ENCODE assay signal across 1 cellular context in the genomic region with DNA sequence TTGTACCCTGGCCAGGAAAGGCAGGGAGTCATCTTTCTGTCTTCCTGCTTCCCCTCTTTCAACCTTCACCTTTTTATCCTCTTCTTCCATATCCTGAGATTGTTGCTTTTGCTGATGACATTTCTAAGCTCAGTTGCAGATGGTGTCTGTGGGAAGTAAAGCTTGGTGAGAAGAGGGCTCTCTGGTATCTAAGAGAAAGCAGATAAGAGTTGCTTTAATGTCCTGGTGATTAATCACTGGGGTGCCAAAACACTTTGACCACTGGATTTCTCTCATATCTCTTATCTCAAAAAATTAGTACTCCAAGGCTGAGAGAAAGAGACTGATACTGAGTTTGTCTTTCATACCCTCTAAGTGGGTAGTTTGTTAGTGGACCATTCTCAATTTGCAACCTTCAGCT.
TF ChIP-seq lines count a peak whose summit lies in the region.

No MANE protein-coding gene starts in this region.

TF ChIP-seq in K562, 482 proteins besides CTCF, POLR2A, EP300 and RAD21 (continued from another document):
- TF ChIP-seq, protein P1, sequence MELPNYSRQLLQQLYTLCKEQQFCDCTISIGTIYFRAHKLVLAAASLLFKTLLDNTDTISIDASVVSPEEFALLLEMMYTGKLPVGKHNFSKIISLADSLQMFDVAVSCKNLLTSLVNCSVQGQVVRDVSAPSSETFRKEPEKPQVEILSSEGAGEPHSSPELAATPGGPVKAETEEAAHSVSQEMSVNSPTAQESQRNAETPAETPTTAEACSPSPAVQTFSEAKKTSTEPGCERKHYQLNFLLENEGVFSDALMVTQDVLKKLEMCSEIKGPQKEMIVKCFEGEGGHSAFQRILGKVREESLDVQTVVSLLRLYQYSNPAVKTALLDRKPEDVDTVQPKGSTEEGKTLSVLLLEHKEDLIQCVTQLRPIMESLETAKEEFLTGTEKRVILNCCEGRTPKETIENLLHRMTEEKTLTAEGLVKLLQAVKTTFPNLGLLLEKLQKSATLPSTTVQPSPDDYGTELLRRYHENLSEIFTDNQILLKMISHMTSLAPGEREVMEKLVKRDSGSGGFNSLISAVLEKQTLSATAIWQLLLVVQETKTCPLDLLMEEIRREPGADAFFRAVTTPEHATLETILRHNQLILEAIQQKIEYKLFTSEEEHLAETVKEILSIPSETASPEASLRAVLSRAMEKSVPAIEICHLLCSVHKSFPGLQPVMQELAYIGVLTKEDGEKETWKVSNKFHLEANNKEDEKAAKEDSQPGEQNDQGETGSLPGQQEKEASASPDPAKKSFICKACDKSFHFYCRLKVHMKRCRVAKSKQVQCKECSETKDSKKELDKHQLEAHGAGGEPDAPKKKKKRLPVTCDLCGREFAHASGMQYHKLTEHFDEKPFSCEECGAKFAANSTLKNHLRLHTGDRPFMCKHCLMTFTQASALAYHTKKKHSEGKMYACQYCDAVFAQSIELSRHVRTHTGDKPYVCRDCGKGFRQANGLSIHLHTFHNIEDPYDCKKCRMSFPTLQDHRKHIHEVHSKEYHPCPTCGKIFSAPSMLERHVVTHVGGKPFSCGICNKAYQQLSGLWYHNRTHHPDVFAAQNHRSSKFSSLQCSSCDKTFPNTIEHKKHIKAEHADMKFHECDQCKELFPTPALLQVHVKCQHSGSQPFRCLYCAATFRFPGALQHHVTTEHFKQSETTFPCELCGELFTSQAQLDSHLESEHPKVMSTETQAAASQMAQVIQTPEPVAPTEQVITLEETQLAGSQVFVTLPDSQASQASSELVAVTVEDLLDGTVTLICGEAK (IDR thresholded peaks at IDR 0.05): no peak
- TF ChIP-seq, protein P1 (CRISPR knock-in tag; IDR thresholded peaks at IDR 0.05): no peak
- TF ChIP-seq DDX20 (tag; IDR thresholded peaks at IDR 0.05; ENCODE audit: low read depth) (no peak), CXXC5 (CRISPR knock-in tag; IDR thresholded peaks at IDR 0.05) (no peak)
- TF ChIP-seq, protein P2, sequence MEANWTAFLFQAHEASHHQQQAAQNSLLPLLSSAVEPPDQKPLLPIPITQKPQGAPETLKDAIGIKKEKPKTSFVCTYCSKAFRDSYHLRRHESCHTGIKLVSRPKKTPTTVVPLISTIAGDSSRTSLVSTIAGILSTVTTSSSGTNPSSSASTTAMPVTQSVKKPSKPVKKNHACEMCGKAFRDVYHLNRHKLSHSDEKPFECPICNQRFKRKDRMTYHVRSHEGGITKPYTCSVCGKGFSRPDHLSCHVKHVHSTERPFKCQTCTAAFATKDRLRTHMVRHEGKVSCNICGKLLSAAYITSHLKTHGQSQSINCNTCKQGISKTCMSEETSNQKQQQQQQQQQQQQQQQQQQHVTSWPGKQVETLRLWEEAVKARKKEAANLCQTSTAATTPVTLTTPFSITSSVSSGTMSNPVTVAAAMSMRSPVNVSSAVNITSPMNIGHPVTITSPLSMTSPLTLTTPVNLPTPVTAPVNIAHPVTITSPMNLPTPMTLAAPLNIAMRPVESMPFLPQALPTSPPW (CRISPR knock-in tag; IDR thresholded peaks at IDR 0.05): no peak
- TF ChIP-seq, protein P3, sequence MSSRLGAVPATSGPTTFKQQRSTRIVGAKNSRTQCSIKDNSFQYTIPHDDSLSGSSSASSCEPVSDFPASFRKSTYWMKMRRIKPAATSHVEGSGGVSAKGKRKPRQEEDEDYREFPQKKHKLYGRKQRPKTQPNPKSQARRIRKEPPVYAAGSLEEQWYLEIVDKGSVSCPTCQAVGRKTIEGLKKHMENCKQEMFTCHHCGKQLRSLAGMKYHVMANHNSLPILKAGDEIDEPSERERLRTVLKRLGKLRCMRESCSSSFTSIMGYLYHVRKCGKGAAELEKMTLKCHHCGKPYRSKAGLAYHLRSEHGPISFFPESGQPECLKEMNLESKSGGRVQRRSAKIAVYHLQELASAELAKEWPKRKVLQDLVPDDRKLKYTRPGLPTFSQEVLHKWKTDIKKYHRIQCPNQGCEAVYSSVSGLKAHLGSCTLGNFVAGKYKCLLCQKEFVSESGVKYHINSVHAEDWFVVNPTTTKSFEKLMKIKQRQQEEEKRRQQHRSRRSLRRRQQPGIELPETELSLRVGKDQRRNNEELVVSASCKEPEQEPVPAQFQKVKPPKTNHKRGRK (tag; IDR thresholded peaks at IDR 0.05): no peak
